In genomic region chrX:130848763-130849162, GRCh38 we compare ENCODE assay signal across 1 cellular context.
TF ChIP-seq lines count a peak whose summit lies in the region.

No MANE protein-coding gene starts in this region.

TF ChIP-seq in GM23338, 12 proteins besides CTCF, POLR2A, EP300 and RAD21 (continued from another document):
- TF ChIP-seq, protein P1, sequence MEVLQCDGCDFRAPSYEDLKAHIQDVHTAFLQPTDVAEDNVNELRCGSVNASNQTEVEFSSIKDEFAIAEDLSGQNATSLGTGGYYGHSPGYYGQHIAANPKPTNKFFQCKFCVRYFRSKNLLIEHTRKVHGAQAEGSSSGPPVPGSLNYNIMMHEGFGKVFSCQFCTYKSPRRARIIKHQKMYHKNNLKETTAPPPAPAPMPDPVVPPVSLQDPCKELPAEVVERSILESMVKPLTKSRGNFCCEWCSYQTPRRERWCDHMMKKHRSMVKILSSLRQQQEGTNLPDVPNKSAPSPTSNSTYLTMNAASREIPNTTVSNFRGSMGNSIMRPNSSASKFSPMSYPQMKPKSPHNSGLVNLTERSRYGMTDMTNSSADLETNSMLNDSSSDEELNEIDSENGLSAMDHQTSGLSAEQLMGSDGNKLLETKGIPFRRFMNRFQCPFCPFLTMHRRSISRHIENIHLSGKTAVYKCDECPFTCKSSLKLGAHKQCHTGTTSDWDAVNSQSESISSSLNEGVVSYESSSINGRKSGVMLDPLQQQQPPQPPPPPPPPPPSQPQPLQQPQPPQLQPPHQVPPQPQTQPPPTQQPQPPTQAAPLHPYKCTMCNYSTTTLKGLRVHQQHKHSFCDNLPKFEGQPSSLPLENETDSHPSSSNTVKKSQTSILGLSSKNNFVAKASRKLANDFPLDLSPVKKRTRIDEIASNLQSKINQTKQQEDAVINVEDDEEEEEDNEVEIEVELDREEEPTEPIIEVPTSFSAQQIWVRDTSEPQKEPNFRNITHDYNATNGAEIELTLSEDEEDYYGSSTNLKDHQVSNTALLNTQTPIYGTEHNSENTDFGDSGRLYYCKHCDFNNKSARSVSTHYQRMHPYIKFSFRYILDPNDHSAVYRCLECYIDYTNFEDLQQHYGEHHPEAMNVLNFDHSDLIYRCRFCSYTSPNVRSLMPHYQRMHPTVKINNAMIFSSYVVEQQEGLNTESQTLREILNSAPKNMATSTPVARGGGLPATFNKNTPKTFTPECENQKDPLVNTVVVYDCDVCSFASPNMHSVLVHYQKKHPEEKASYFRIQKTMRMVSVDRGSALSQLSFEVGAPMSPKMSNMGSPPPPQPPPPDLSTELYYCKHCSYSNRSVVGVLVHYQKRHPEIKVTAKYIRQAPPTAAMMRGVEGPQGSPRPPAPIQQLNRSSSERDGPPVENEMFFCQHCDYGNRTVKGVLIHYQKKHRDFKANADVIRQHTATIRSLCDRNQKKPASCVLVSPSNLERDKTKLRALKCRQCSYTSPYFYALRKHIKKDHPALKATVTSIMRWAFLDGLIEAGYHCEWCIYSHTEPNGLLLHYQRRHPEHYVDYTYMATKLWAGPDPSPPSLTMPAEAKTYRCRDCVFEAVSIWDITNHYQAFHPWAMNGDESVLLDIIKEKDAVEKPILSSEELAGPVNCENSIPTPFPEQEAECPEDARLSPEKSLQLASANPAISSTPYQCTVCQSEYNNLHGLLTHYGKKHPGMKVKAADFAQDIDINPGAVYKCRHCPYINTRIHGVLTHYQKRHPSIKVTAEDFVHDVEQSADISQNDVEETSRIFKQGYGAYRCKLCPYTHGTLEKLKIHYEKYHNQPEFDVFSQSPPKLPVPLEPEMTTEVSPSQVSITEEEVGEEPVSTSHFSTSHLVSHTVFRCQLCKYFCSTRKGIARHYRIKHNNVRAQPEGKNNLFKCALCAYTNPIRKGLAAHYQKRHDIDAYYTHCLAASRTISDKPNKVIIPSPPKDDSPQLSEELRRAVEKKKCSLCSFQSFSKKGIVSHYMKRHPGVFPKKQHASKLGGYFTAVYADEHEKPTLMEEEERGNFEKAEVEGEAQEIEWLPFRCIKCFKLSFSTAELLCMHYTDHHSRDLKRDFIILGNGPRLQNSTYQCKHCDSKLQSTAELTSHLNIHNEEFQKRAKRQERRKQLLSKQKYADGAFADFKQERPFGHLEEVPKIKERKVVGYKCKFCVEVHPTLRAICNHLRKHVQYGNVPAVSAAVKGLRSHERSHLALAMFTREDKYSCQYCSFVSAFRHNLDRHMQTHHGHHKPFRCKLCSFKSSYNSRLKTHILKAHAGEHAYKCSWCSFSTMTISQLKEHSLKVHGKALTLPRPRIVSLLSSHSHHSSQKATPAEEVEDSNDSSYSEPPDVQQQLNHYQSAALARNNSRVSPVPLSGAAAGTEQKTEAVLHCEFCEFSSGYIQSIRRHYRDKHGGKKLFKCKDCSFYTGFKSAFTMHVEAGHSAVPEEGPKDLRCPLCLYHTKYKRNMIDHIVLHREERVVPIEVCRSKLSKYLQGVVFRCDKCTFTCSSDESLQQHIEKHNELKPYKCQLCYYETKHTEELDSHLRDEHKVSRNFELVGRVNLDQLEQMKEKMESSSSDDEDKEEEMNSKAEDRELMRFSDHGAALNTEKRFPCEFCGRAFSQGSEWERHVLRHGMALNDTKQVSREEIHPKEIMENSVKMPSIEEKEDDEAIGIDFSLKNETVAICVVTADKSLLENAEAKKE (CRISPR knock-in tag; IDR thresholded peaks at IDR 0.05), result no peak
- TF ChIP-seq REST (IDR thresholded peaks at IDR 0.05; ENCODE audit: unreplicated experiment) (no peak), EZH2phosphoT487 (IDR thresholded peaks at IDR 0.05; ENCODE audit: unreplicated experiment) (no peak), STAT1 (IDR thresholded peaks at IDR 0.05; ENCODE audit: unreplicated experiment) (no peak)
TF ChIP-seq in GM23338: peak in this region for 0.
